In the genomic region with DNA sequence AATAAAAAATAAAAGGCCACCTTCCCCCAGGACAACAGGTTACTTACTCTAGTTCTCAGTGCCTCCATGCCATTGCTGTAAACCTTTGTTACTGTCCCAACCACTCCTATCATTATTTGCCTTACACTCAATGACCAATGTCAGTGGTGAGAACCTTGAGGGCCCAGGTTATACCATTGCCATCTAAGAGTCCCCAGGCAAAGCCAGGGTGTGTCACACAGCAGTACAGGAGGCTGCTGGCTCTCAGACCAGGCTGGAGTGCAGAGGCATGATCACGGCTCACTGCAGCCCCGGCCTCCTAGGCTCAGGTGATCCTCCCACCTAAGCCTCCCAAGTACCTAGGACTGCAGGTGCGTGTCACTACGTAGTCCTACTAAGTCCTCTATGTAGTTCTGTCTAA, we compare ENCODE assay signal across 36 cellular contexts. TPM values are rescaled to one million over a fixed set of nuclear protein-coding genes. Genes with fewer than 3 reads are reported as not detected.
"Had no signal": no experiment of that assay in that cellular context is flagged by ENCODE, and none has a peak within 500 bp of the region (broad histone marks: within the 10 kb centered on the region; RNA-seq: fewer than 3 reads in every experiment).

No MANE protein-coding gene starts in this region.

- H3K36me3 ChIP-seq: neural progenitor cell, right atrium auricular region, uterus had no signal

- DNase-seq: dorsolateral prefrontal cortex; effector CD4-positive, alpha-beta T cell; foreskin keratinocyte; glutamatergic neuron; heart right ventricle; hippocampal formation; kidney glomerular epithelial cell; left colon; mesendoderm; midbrain; naive thymus-derived CD4-positive, alpha-beta T cell; stimulated activated CD4-positive, alpha-beta T cell treated with anti-CD3 and anti-CD28 coated beads, Interleukin-12 subunit alpha, Interleukin-12 subunit beta, amount 100 ng/mL, for 4 hours; stimulated activated CD4-positive, alpha-beta T cell treated with anti-CD3 and anti-CD28 coated beads, Interleukin-1b, Interleukin-23, amount 100 ng/mL, for 48 hours; stimulated activated CD4-positive, alpha-beta T cell treated with anti-CD3 and anti-CD28 coated beads, Interleukin-4, amount 100 ng/mL, for 1 hour; stimulated activated CD8-positive, alpha-beta memory T cell treated with anti-CD3 and anti-CD28 coated beads, Interleukin-4, amount 100 ng/mL, for 48 hours; stimulated activated naive CD4-positive, alpha-beta T cell treated with Interleukin-2 at 50 U/mL for 16 hours; stomach; tibial artery; uterus had no signal

- H3K27ac ChIP-seq: dorsolateral prefrontal cortex, epithelial cell of prostate, esophagus muscularis mucosa, foreskin keratinocyte, neural progenitor cell, stomach, tibial artery, uterus had no signal

- H3K9me3 ChIP-seq: esophagus muscularis mucosa, heart right ventricle, right atrium auricular region, stomach, tibial artery, upper lobe of left lung, uterus had no signal

- H3K27me3 ChIP-seq: dorsolateral prefrontal cortex, esophagus muscularis mucosa, foreskin keratinocyte, heart right ventricle, neural progenitor cell, right atrium auricular region, stomach, tibial artery, upper lobe of left lung, uterus had no signal

- H3K27ac Mint-ChIP-seq: neural progenitor cell had no signal

- H3K9ac ChIP-seq: neural progenitor cell, parathyroid adenoma had no signal

- H3K4me2 ChIP-seq: neural progenitor cell, smooth muscle cell had no signal

- H3K4me3 Mint-ChIP-seq: neural progenitor cell had no signal

- ATAC-seq: foreskin keratinocyte; heart right ventricle; left colon; naive thymus-derived CD4-positive, alpha-beta T cell; sciatic nerve had no signal

- H3K9me3 Mint-ChIP-seq: naive thymus-derived CD4-positive, alpha-beta T cell; nephron; neural progenitor cell had no signal

- H3K4me3 ChIP-seq: dorsolateral prefrontal cortex, esophagus muscularis mucosa, heart right ventricle, neural progenitor cell, right atrium auricular region, smooth muscle cell, stomach, tibial artery, upper lobe of left lung, uterus had no signal

RNA-seq across cellular contexts. Expression of a gene that starts 53.2 kb away (rescaled TPM):
- total RNA-seq: cerebellum, esophagus muscularis mucosa, fibroblast of lung, foreskin keratinocyte, heart right ventricle, left colon, liver, lung microvascular endothelial cell, mucosa of gallbladder, osteoblast, progenitor cell of endocrine pancreas, right atrium auricular region, sciatic nerve, smooth muscle cell, subcutaneous adipose tissue, upper lobe of left lung, uterus had no signal
